In the genomic region with DNA sequence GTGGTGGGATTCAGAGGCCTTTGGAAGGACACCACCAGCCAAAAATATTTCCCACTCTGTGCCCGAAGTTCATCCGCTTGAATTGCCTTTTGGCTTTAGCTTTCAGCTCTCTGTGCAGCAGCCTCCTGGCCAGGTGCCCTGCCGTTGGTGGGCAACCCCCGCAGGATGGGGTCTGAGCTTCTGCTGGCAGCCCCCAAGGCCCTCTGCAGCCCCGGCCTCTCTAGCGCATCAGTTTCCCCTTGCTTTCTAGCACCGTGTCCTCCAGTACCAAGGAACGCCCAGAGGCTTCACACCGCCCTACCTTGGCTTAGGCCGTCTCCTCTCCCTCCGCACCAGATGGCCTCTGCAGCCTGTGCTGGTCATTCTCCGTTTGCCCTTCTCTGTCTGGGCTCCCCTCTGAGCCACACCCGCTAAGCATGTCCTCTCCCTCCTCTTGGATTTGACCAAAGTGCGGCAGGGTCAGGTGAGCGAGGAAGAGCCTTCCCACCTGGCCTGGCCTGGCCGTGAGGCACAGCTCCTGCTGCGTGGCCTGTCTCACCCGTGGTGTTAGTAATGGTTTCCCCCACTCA, we compare ENCODE assay signal across 24 cellular contexts. TPM values are rescaled to one million over a fixed set of nuclear protein-coding genes. Genes with fewer than 3 reads are reported as not detected.
"Had no signal": no experiment of that assay in that cellular context is flagged by ENCODE, and none has a peak within 500 bp of the region (broad histone marks: within the 10 kb centered on the region; RNA-seq: fewer than 3 reads in every experiment).

No MANE protein-coding gene starts in this region.

- H3K9me3 ChIP-seq: colonic mucosa, esophagus squamous epithelium, gastroesophageal sphincter, neutrophil, pancreas, thyroid gland, upper lobe of right lung had no signal

- H3K27ac Mint-ChIP-seq: activated CD4-positive, alpha-beta T cell treated with anti-CD3 and anti-CD28 coated beads, Interleukin-2, amount 10 ng/mL, durations not matched to agents 7 days and 5 days; activated CD8-positive, alpha-beta T cell treated with anti-CD3 and anti-CD28 coated beads for 36 hours; activated naive CD4-positive, alpha-beta T cell treated with anti-CD3 and anti-CD28 coated beads, Interleukin-2, amount 50 U/mL, for 72 hours; activated T-helper 17 cell treated with anti-CD3 and anti-CD28 coated beads, Interleukin-2, amount 50 U/mL, for 72 hours; natural killer cell; stimulated activated naive CD8-positive, alpha-beta T cell treated with anti-CD3 and anti-CD28 coated beads, Interleukin-15, Interleukin-2, amounts not matched to agents 100 ng/mL and 50 ng/mL, for 24 hours; T-helper 1 cell treated with Interleukin-12 subunit alpha and Interleukin-12 subunit beta and Interleukin-4 antibody, amounts not matched to agents 30 μg/mL and 1 μg/mL, for 36 hours had no signal

- FAIRE-seq: pancreas had no signal

- DNase-seq: activated CD4-positive, alpha-beta T cell treated with anti-CD3 and anti-CD28 coated beads, Interleukin-2, amount 10 ng/mL, durations not matched to agents 7 days and 5 days; activated CD4-positive, CD25-positive, alpha-beta regulatory T cell treated with anti-CD3 and anti-CD28 coated beads, Interleukin-2, amount 50 U/mL, for 72 hours; activated CD8-positive, alpha-beta T cell treated with anti-CD3 and anti-CD28 coated beads for 36 hours; aorta; brain microvascular endothelial cell; colonic mucosa; esophagus squamous epithelium; head of caudate nucleus; hypothalamus; midbrain; natural killer cell; pancreas; right cardiac atrium; stimulated activated CD4-positive, alpha-beta T cell treated with anti-CD3 and anti-CD28 coated beads, Interleukin-12 subunit alpha, Interleukin-12 subunit beta, amount 100 ng/mL, for 4 hours; stimulated activated CD4-positive, alpha-beta T cell treated with anti-CD3 and anti-CD28 coated beads, Interleukin-4, amount 100 ng/mL, for 4 hours; upper lobe of right lung had no signal

- H3K36me3 ChIP-seq: colonic mucosa, esophagus squamous epithelium, gastroesophageal sphincter, neutrophil, pancreas, thyroid gland, upper lobe of right lung had no signal

- ATAC-seq: activated CD8-positive, alpha-beta T cell treated with anti-CD3 and anti-CD28 coated beads for 36 hours; activated naive CD4-positive, alpha-beta T cell treated with anti-CD3 and anti-CD28 coated beads, Interleukin-2, amount 50 U/mL, for 72 hours; activated T-helper 17 cell treated with anti-CD3 and anti-CD28 coated beads, Interleukin-2, amount 50 U/mL, for 72 hours; gastroesophageal sphincter; natural killer cell; pancreas; right cardiac atrium; upper lobe of right lung had no signal

- H3K4me3 Mint-ChIP-seq: activated CD4-positive, alpha-beta T cell treated with anti-CD3 and anti-CD28 coated beads, Interleukin-2, amount 10 ng/mL, durations not matched to agents 7 days and 5 days; activated CD8-positive, alpha-beta T cell treated with anti-CD3 and anti-CD28 coated beads for 36 hours; activated T-helper 17 cell treated with anti-CD3 and anti-CD28 coated beads, Interleukin-2, amount 50 U/mL, for 72 hours; natural killer cell; stimulated activated naive CD8-positive, alpha-beta T cell treated with anti-CD3 and anti-CD28 coated beads, Interleukin-15, Interleukin-2, amounts not matched to agents 100 ng/mL and 50 ng/mL, for 24 hours; T-helper 1 cell treated with Interleukin-12 subunit alpha and Interleukin-12 subunit beta and Interleukin-4 antibody, amounts not matched to agents 30 μg/mL and 1 μg/mL, for 36 hours had no signal

- H3K27me3 Mint-ChIP-seq: activated CD4-positive, alpha-beta T cell treated with anti-CD3 and anti-CD28 coated beads, Interleukin-2, amount 10 ng/mL, durations not matched to agents 7 days and 5 days; activated CD8-positive, alpha-beta T cell treated with anti-CD3 and anti-CD28 coated beads for 36 hours; activated T-helper 17 cell treated with anti-CD3 and anti-CD28 coated beads, Interleukin-2, amount 50 U/mL, for 72 hours; stimulated activated naive CD8-positive, alpha-beta T cell treated with anti-CD3 and anti-CD28 coated beads, Interleukin-15, Interleukin-2, amounts not matched to agents 100 ng/mL and 50 ng/mL, for 24 hours had no signal

- H3K27ac ChIP-seq: brain microvascular endothelial cell, colonic mucosa, esophagus squamous epithelium, gastroesophageal sphincter, neutrophil, pancreas, thyroid gland, upper lobe of right lung had no signal

- H3K27me3 ChIP-seq: brain microvascular endothelial cell, colonic mucosa, esophagus squamous epithelium, gastroesophageal sphincter, neutrophil, pancreas, thyroid gland, upper lobe of right lung had no signal

- H3K4me3 ChIP-seq: colonic mucosa, esophagus squamous epithelium, gastroesophageal sphincter, pancreas, thyroid gland, upper lobe of right lung had no signal

- H3K36me3 Mint-ChIP-seq: natural killer cell had no signal

- H3K9me3 Mint-ChIP-seq: activated CD4-positive, alpha-beta T cell treated with anti-CD3 and anti-CD28 coated beads, Interleukin-2, amount 10 ng/mL, durations not matched to agents 7 days and 5 days; activated CD8-positive, alpha-beta T cell treated with anti-CD3 and anti-CD28 coated beads for 36 hours; activated naive CD4-positive, alpha-beta T cell treated with anti-CD3 and anti-CD28 coated beads, Interleukin-2, amount 50 U/mL, for 72 hours; activated T-helper 17 cell treated with anti-CD3 and anti-CD28 coated beads, Interleukin-2, amount 50 U/mL, for 72 hours; natural killer cell; stimulated activated naive CD8-positive, alpha-beta T cell treated with anti-CD3 and anti-CD28 coated beads, Interleukin-15, Interleukin-2, amounts not matched to agents 100 ng/mL and 50 ng/mL, for 24 hours; T-helper 1 cell treated with Interleukin-12 subunit alpha and Interleukin-12 subunit beta and Interleukin-4 antibody, amounts not matched to agents 30 μg/mL and 1 μg/mL, for 36 hours had no signal

RNA-seq across cellular contexts. Expression of a gene that starts 29.9 kb away (rescaled TPM):
- total RNA-seq: activated CD4-positive, alpha-beta T cell treated with anti-CD3 and anti-CD28 coated beads, Interleukin-2, amount 10 ng/mL, durations not matched to agents 7 days and 5 days; activated CD8-positive, alpha-beta T cell treated with anti-CD3 and anti-CD28 coated beads for 36 hours; activated T-helper 17 cell treated with anti-CD3 and anti-CD28 coated beads, Interleukin-2, amount 50 U/mL, for 72 hours; aorta; gastroesophageal sphincter; pulmonary artery endothelial cell had no signal
- polyA plus RNA-seq: aorta had no signal
